In genomic region chr9:133735415-133735775, GRCh38 we compare ENCODE assay signal across 21 cellular contexts. TPM values are rescaled to one million over a fixed set of nuclear protein-coding genes. Genes with fewer than 3 reads are reported as not detected.
A peak's percentile ranks its signal among the peaks of the same experiment; 100 is the strongest.
DNase-seq lines count a peak whose midpoint lies in the region; ATAC-seq lines count a peak whose summit lies in the region.
"Had no signal": no experiment of that assay in that cellular context is flagged by ENCODE, and none has a peak within 500 bp of the region (broad histone marks: within the 10 kb centered on the region; RNA-seq: fewer than 3 reads in every experiment).

No MANE protein-coding gene starts in this region.

- peak; percentile 31 for DNase-seq in activated effector memory CD4-positive, alpha-beta T cell treated with anti-CD3 and anti-CD28 coated beads, Interleukin-2, amount 50 U/mL, for 16 hours
- DNase-seq in activated effector memory CD4-positive, alpha-beta T cell treated with Interleukin-2 at 50 U/mL for 16 hours: no peak
- DNase-seq in NAMALWA (ENCODE audit: low spot score) (peak; percentile 26), left lobe of liver (ENCODE audit: low spot score) (peak; percentile 42)
- no peak for DNase-seq in stimulated activated CD8-positive, alpha-beta memory T cell treated with anti-CD3 and anti-CD28 coated beads, Interleukin-4, amount 100 ng/mL, for 48 hours
- DNase-seq: activated CD4-positive, CD25-positive, alpha-beta regulatory T cell treated with anti-CD3 and anti-CD28 coated beads, Interleukin-2, amount 50 U/mL, for 72 hours; dermis blood vessel endothelial cell; EL; left ventricle myocardium superior; NCI-H1694 treated with DMSO at 0.1 percent for 48 hours; NCI-H524 treated with DMSO at 0.1 percent for 48 hours; right cardiac atrium; SK-N-SH; stimulated activated CD4-positive, alpha-beta T cell treated with anti-CD3 and anti-CD28 coated beads, Interleukin-15, amount 100 ng/mL, for 24 hours; stimulated activated naive CD4-positive, alpha-beta T cell; T-helper 9 cell; transverse colon had no signal

- ATAC-seq in left lobe of liver: no peak
- ATAC-seq in GM21737 (IDR thresholded peaks at IDR 0.05; ENCODE audit: unreplicated experiment): no peak
- no peak for ATAC-seq in HG03280 (IDR thresholded peaks at IDR 0.05; ENCODE audit: unreplicated experiment)
- ATAC-seq in GM21381 (IDR thresholded peaks at IDR 0.05; ENCODE audit: unreplicated experiment): no peak
- ATAC-seq: CD8-positive, alpha-beta T cell; left ventricle myocardium superior; right cardiac atrium had no signal

RNA-seq across cellular contexts. Expression of gene SARDH, which starts 2.8 kb away (rescaled TPM):
- 208 TPM for total RNA-seq in left lobe of liver

Comparison
In these comparisons a context has a peak if more than half of its experiments do, and no peak if none do; other contexts are left out.
1. DNase-seq: peak in activated effector memory CD4-positive, alpha-beta T cell treated with anti-CD3 and anti-CD28 coated beads, Interleukin-2, amount 50 U/mL, for 16 hours (single experiment), NAMALWA (single experiment) and left lobe of liver (single experiment); none in activated effector memory CD4-positive, alpha-beta T cell treated with Interleukin-2 at 50 U/mL for 16 hours (single experiment) and stimulated activated CD8-positive, alpha-beta memory T cell treated with anti-CD3 and anti-CD28 coated beads, Interleukin-4, amount 100 ng/mL, for 48 hours (single experiment).